8 cellular contexts compared by ENCODE assay signal in genomic region chr3:163490119-163490518, GRCh38.
A peak's percentile ranks its signal among the peaks of the same experiment; 100 is the strongest.
DNase-seq lines count a peak whose midpoint lies in the region; ATAC-seq and TF ChIP-seq lines count a peak whose summit lies in the region.

No MANE protein-coding gene starts in this region.

- TF ChIP-seq POLR2A in right lobe of liver (IDR thresholded peaks at IDR 0.05), result no peak

- H3K9me2 ChIP-seq in GM23338 (ENCODE audit: insufficient read depth), result no peaks in the 10 kb centered on the region

- H3K4me2 ChIP-seq in GM23338, result no peak overlapping the region

- no peak overlapping the region for H2AFZ ChIP-seq in GM23338

- H3K27me3 ChIP-seq in cardiac muscle cell (no peaks in the 10 kb centered on the region), GM23338 (ENCODE audit: insufficient read depth) (no peaks in the 10 kb centered on the region), MG63 (no peaks in the 10 kb centered on the region), right lobe of liver (no peaks in the 10 kb centered on the region)

- H3K4me3 ChIP-seq in cardiac muscle cell, result no peak overlapping the region
- no peak overlapping the region for H3K4me3 ChIP-seq in GM23338
- no peak overlapping the region for H3K4me3 ChIP-seq in MG63
- H3K4me3 ChIP-seq in right lobe of liver, result no peak overlapping the region

- H3K27ac Mint-ChIP-seq in GM23338, result no peak overlapping the region
- H3K27ac Mint-ChIP-seq in activated naive CD8-positive, alpha-beta T cell treated with anti-CD3 and anti-CD28 coated beads for 36 hours, result no peak overlapping the region

- TF ChIP-seq CTCF in cardiac muscle cell (IDR thresholded peaks at IDR 0.05; ENCODE audit: low read depth, low read length), result peak; percentile 42
- peak; percentile 74 to 93 for TF ChIP-seq CTCF in GM23338 (conservative IDR thresholded peaks at IDR 0.05; ENCODE audit: low read depth in 2 of 2)
- TF ChIP-seq CTCF in right lobe of liver (IDR thresholded peaks at IDR 0.05), result peak; percentile 50 to 68 (median 55)

- peaks cover 23% of the 10 kb centered on the region for H3K9me3 Mint-ChIP-seq in GM23338
- peaks cover 4% of the 10 kb centered on the region for H3K9me3 Mint-ChIP-seq in activated naive CD8-positive, alpha-beta T cell treated with anti-CD3 and anti-CD28 coated beads for 36 hours

- no peaks in the 10 kb centered on the region for H3K4me1 ChIP-seq in cardiac muscle cell (ENCODE audit: low read depth)
- H3K4me1 ChIP-seq in GM23338 (ENCODE audit: insufficient read depth), result no peaks in the 10 kb centered on the region
- no peaks in the 10 kb centered on the region for H3K4me1 ChIP-seq in right lobe of liver

- no peaks in the 10 kb centered on the region for H3K36me3 ChIP-seq in cardiac muscle cell
- no peaks in the 10 kb centered on the region for H3K36me3 ChIP-seq in GM23338 (ENCODE audit: insufficient read depth)
- no peaks in the 10 kb centered on the region for H3K36me3 ChIP-seq in MG63
- H3K36me3 ChIP-seq in right lobe of liver, result no peaks in the 10 kb centered on the region

- H3K36me3 Mint-ChIP-seq in GM23338 (ENCODE audit: low read depth), result peaks cover 21% of the 10 kb centered on the region
- no peaks in the 10 kb centered on the region for H3K36me3 Mint-ChIP-seq in activated naive CD8-positive, alpha-beta T cell treated with anti-CD3 and anti-CD28 coated beads for 36 hours

- no peaks in the 10 kb centered on the region for H3K4me1 Mint-ChIP-seq in GM23338
- no peaks in the 10 kb centered on the region for H3K4me1 Mint-ChIP-seq in activated naive CD8-positive, alpha-beta T cell treated with anti-CD3 and anti-CD28 coated beads for 36 hours

- DNase-seq in cardiac muscle cell (ENCODE audit: low read depth in 1 of 2, low spot score in 1 of 2), result peak; percentile 32 to 45
- DNase-seq in left ventricle myocardium superior, result no peak
- DNase-seq in GM23338 (ENCODE audit: low spot score), result peak; percentile 76
- DNase-seq in MG63, result peak; percentile 57
- peak; percentile 22 for DNase-seq in activated naive CD8-positive, alpha-beta T cell treated with anti-CD3 and anti-CD28 coated beads for 36 hours
- peak; percentile 53 to 62 (median 59) for DNase-seq in right lobe of liver
- no peak for DNase-seq in activated effector memory CD4-positive, alpha-beta T cell treated with Interleukin-2 at 50 U/mL for 16 hours
- no peak for DNase-seq in activated effector memory CD4-positive, alpha-beta T cell treated with anti-CD3 and anti-CD28 coated beads, Interleukin-2, amount 50 U/mL, for 16 hours

- 75% methylated on average over 1 of the region's 1 CpG for WGBS in right lobe of liver (ENCODE audit: insufficient coverage, low coverage, low lambda C conversion rate, missing lambda C conversion rate)

- H3K79me2 ChIP-seq in GM23338 (replicated peaks; ENCODE audit: insufficient read depth), result no peaks in the 10 kb centered on the region

- H3K27me3 Mint-ChIP-seq in GM23338 (ENCODE audit: insufficient read depth, low read depth, poor library complexity), result no peaks in the 10 kb centered on the region
- no peaks in the 10 kb centered on the region for H3K27me3 Mint-ChIP-seq in activated naive CD8-positive, alpha-beta T cell treated with anti-CD3 and anti-CD28 coated beads for 36 hours

- no peaks in the 10 kb centered on the region for H4K20me1 ChIP-seq in GM23338 (replicated peaks; ENCODE audit: insufficient read depth)

- H3K4me3 Mint-ChIP-seq in GM23338, result no peak overlapping the region
- no peak overlapping the region for H3K4me3 Mint-ChIP-seq in activated naive CD8-positive, alpha-beta T cell treated with anti-CD3 and anti-CD28 coated beads for 36 hours

- H3K27ac ChIP-seq in cardiac muscle cell (no peak overlapping the region), GM23338 (ENCODE audit: low read depth) (no peak overlapping the region), right lobe of liver (no peak overlapping the region)

- intact Hi-C loops in left ventricle myocardium superior (cut with micrococcal nuclease), result no loop called here
- intact Hi-C loops in right lobe of liver (cut with DNase I), result no loop called here

- ATAC-seq in left ventricle myocardium superior (no peak), GM23338 (peak; percentile 85), right lobe of liver (peak; percentile 77 to 94 (median 85))

- H3K9me3 ChIP-seq in cardiac muscle cell (ENCODE audit: low read depth) (no peaks in the 10 kb centered on the region), MG63 (no peaks in the 10 kb centered on the region), right lobe of liver (no peaks in the 10 kb centered on the region)

- no peaks in the 10 kb centered on the region for H3F3A ChIP-seq in GM23338 (replicated peaks; ENCODE audit: low read depth)

TF ChIP-seq in GM23338, 12 proteins besides CTCF, POLR2A, EP300 and RAD21 (continues in another document):
- TF ChIP-seq ZNF114 (CRISPR knock-in tag; IDR thresholded peaks at IDR 0.05), result no peak
- no peak for TF ChIP-seq CREB1 (CRISPR knock-in tag; IDR thresholded peaks at IDR 0.05; ENCODE audit: low read depth)
- no peak for TF ChIP-seq EZH2phosphoT487 (IDR thresholded peaks at IDR 0.05; ENCODE audit: unreplicated experiment)
- no peak for TF ChIP-seq ZNF462 (CRISPR knock-in tag; IDR thresholded peaks at IDR 0.05)
- TF ChIP-seq JUNB (IDR thresholded peaks at IDR 0.05; ENCODE audit: unreplicated experiment), result no peak
- no peak for TF ChIP-seq EZH2 (IDR thresholded peaks at IDR 0.05; ENCODE audit: low read depth, unreplicated experiment)

Comparison
In these comparisons a context has a peak if more than half of its experiments do, and no peak if none do; other contexts are left out.
1. DNase-seq: peak in cardiac muscle cell (2 of 2), GM23338 (single experiment), MG63 (single experiment), activated naive CD8-positive, alpha-beta T cell treated with anti-CD3 and anti-CD28 coated beads for 36 hours (single experiment) and right lobe of liver (3 of 3); none in left ventricle myocardium superior (single experiment), activated effector memory CD4-positive, alpha-beta T cell treated with Interleukin-2 at 50 U/mL for 16 hours (single experiment) and activated effector memory CD4-positive, alpha-beta T cell treated with anti-CD3 and anti-CD28 coated beads, Interleukin-2, amount 50 U/mL, for 16 hours (single experiment).
2. Peak in every context shown above with its lines, with median percentiles within 50 percentile points of each other: CTCF ChIP-seq.